ENCODE assay signal across 14 cellular contexts in the genomic region with DNA sequence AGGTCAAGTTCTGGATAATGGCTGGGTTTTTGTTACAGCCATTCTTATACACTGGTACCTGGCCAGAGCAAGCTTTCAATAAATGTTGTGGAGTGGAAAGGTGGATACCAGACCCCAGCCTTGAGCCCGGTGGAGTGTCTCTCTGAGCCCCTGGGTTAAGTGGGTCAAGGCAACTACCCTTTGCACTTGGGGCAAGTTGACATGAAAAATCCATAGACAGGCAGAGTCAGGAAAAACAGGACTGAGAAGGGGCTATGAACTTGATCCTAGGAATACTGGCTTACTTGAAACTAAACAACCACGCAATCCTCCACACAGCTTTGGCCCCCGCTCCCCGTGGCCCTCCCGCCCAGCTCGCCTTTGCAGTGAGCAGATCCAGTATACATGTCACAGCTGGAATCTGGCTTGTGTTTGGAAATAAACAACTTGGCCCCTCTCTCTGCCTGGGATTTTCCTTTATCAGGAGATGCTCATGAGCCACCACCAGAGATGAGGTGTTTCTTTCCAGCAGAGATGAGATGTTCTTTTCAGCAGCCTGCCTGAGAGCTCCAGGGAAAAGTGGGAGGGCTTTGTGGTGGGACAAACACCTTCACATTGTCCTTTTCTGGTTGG.
"Had no signal": no experiment of that assay in that cellular context is flagged by ENCODE, and none has a peak within 500 bp of the region (broad histone marks: within the 10 kb centered on the region; RNA-seq: fewer than 3 reads in every experiment).

No MANE protein-coding gene starts in this region.

- H3K27me3 ChIP-seq: ovary, tibial artery had no signal

- H3K27ac Mint-ChIP-seq: activated naive CD4-positive, alpha-beta T cell treated with anti-CD3 and anti-CD28 coated beads, Interleukin-2, amount 50 U/mL, for 24 hours; memory B cell; naive thymus-derived CD8-positive, alpha-beta T cell; stimulated activated memory B cell treated with anti-CD40 and anti-IgM and Interleukin-4, amounts not matched to agents 10 μg/mL and 1 μg/mL and 100 μg/mL, for 72 hours; T-helper 1 cell treated with Interleukin-12 subunit alpha and Interleukin-12 subunit beta and Interleukin-4 antibody, amounts not matched to agents 30 μg/mL and 1 μg/mL, for 36 hours had no signal

- H3K4me3 ChIP-seq: ovary, tibial artery had no signal

- H3K36me3 Mint-ChIP-seq: activated naive CD4-positive, alpha-beta T cell treated with anti-CD3 and anti-CD28 coated beads, Interleukin-2, amount 50 U/mL, for 24 hours; memory B cell; naive thymus-derived CD8-positive, alpha-beta T cell; stimulated activated memory B cell treated with anti-CD40 and anti-IgM and Interleukin-4, amounts not matched to agents 10 μg/mL and 1 μg/mL and 100 μg/mL, for 72 hours had no signal

- H3K9me3 Mint-ChIP-seq: activated naive CD4-positive, alpha-beta T cell treated with anti-CD3 and anti-CD28 coated beads, Interleukin-2, amount 50 U/mL, for 24 hours; memory B cell; naive thymus-derived CD8-positive, alpha-beta T cell; stimulated activated memory B cell treated with anti-CD40 and anti-IgM and Interleukin-4, amounts not matched to agents 10 μg/mL and 1 μg/mL and 100 μg/mL, for 72 hours; T-helper 1 cell treated with Interleukin-12 subunit alpha and Interleukin-12 subunit beta and Interleukin-4 antibody, amounts not matched to agents 30 μg/mL and 1 μg/mL, for 36 hours had no signal

- H3K4me3 Mint-ChIP-seq: activated naive CD4-positive, alpha-beta T cell treated with anti-CD3 and anti-CD28 coated beads, Interleukin-2, amount 50 U/mL, for 24 hours; memory B cell; naive thymus-derived CD8-positive, alpha-beta T cell; stimulated activated memory B cell treated with anti-CD40 and anti-IgM and Interleukin-4, amounts not matched to agents 10 μg/mL and 1 μg/mL and 100 μg/mL, for 72 hours; T-helper 1 cell treated with Interleukin-12 subunit alpha and Interleukin-12 subunit beta and Interleukin-4 antibody, amounts not matched to agents 30 μg/mL and 1 μg/mL, for 36 hours had no signal

- FAIRE-seq: colon had no signal

- DNase-seq: activated CD4-positive, CD25-positive, alpha-beta regulatory T cell treated with anti-CD3 and anti-CD28 coated beads, Interleukin-2, amount 50 U/mL, for 72 hours; activated gamma-delta T cell; amniotic stem cell; foreskin melanocyte; naive thymus-derived CD8-positive, alpha-beta T cell; ovary; stimulated activated CD4-positive, alpha-beta T cell treated with anti-CD3 and anti-CD28 coated beads, Interleukin-4, amount 100 ng/mL, for 4 hours; tibial artery had no signal

- H3K9me3 ChIP-seq: ovary, tibial artery had no signal

- ATAC-seq: naive thymus-derived CD8-positive, alpha-beta T cell; sciatic nerve; stimulated activated memory B cell treated with anti-CD40 and anti-IgM and Interleukin-4, amounts not matched to agents 10 μg/mL and 1 μg/mL and 100 μg/mL, for 72 hours had no signal

- H3K36me3 ChIP-seq: ovary, tibial artery had no signal

- H3K27ac ChIP-seq: ovary, tibial artery had no signal

- H3K27me3 Mint-ChIP-seq: activated naive CD4-positive, alpha-beta T cell treated with anti-CD3 and anti-CD28 coated beads, Interleukin-2, amount 50 U/mL, for 24 hours; memory B cell; naive thymus-derived CD8-positive, alpha-beta T cell; stimulated activated memory B cell treated with anti-CD40 and anti-IgM and Interleukin-4, amounts not matched to agents 10 μg/mL and 1 μg/mL and 100 μg/mL, for 72 hours had no signal
